In the genomic region with DNA sequence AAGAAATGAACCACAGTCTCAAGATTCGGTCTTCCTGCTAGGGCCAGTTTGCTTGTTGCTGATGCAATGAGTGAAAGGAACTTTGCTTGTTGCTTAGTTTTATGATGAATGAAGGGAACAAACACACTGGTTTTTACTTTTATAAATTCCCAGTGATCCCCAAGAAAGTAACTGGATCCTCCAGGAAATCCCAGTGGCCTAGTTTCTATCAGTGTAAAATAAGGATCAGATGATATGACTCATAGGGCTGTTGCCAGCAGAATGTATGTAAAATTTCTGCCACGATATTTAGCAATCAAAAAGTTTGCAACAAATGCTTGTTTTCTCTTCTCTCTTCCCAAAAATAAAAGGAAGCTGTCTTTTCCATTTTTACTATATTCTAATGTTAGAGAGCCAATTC, we compare ENCODE assay signal across 1 cellular context.
A peak's percentile ranks its signal among the peaks of the same experiment; 100 is the strongest.
TF ChIP-seq lines count a peak whose summit lies in the region.

No MANE protein-coding gene starts in this region.

TF ChIP-seq in SK-N-SH, 30 proteins besides CTCF, POLR2A, EP300 and RAD21 (continued from another document):
- TF ChIP-seq RFX5 (IDR thresholded peaks at IDR 0.05; ENCODE audit: low read length): no peak
- TF ChIP-seq FOSL2 (IDR thresholded peaks at IDR 0.05; ENCODE audit: borderline replicate concordance, low read depth): peak; percentile 42; the same call in 1 of the 2 replicates
- TF ChIP-seq TCF12 (IDR thresholded peaks at IDR 0.05): peak; percentile 39
- no peak for TF ChIP-seq NRF1 (IDR thresholded peaks at IDR 0.05; ENCODE audit: low read depth, low read length)
- TF ChIP-seq ELF1 (IDR thresholded peaks at IDR 0.05): no peak
- no peak for TF ChIP-seq USF1 (IDR thresholded peaks at IDR 0.05; ENCODE audit: borderline replicate concordance, low read depth)
